In the genomic region with DNA sequence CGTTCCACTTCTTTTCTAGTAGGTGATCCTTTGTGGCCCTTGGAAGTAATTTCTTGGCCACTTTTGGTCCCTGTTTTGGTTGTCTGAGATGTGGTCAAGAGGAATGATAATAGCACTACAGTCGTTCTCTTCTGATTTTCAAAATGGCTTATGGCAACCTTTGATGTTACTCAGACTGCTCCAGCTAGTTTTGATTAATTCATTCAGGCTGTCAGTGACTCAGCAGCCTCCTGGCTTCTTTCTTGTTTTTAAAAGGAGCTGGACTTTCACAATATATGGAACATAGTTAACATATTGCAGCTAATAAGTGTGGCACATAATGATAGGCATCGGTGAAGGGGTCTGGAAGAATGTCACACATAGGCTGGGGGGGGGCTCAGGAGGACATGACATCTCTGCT, we compare ENCODE assay signal across 9 cellular contexts. TPM values are rescaled to one million over a fixed set of nuclear protein-coding genes. Genes with fewer than 3 reads are reported as not detected.
DNase-seq lines count a peak whose midpoint lies in the region; ATAC-seq, FAIRE-seq and TF ChIP-seq lines count a peak whose summit lies in the region.
"Had no signal": no experiment of that assay in that cellular context is flagged by ENCODE, and none has a peak within 500 bp of the region (broad histone marks: within the 10 kb centered on the region; RNA-seq: fewer than 3 reads in every experiment).

No MANE protein-coding gene starts in this region.

- POLR2A ChIA-PET in CD8-positive, alpha-beta T cell (lab: Charles Lee), result no interaction called here

- no peaks in the 10 kb centered on the region for H3K27me3 ChIP-seq in CD8-positive, alpha-beta T cell (ENCODE audit: insufficient read depth, low read length)
- no peaks in the 10 kb centered on the region for H3K27me3 ChIP-seq in dorsolateral prefrontal cortex
- H3K27me3 ChIP-seq in pancreas, result no peaks in the 10 kb centered on the region

- H3K27me3 Mint-ChIP-seq in CD8-positive, alpha-beta T cell (ENCODE audit: low read depth), result no peaks in the 10 kb centered on the region

- no peak overlapping the region for H3K4me3 ChIP-seq in CD8-positive, alpha-beta T cell (ENCODE audit: low read depth, low read length)
- H3K4me3 ChIP-seq in dorsolateral prefrontal cortex, result no peak overlapping the region
- H3K4me3 ChIP-seq in pancreas, result no peak overlapping the region
- H3K4me3 ChIP-seq: GM12878 had no signal

- H3K27ac Mint-ChIP-seq in CD8-positive, alpha-beta T cell, result peak overlapping the region; percentile 57

- no peak for TF ChIP-seq CTCF in CD8-positive, alpha-beta T cell (IDR thresholded peaks at IDR 0.05)
- no peak for TF ChIP-seq CTCF in dorsolateral prefrontal cortex (IDR thresholded peaks at IDR 0.05 in 54 of 56, conservative IDR thresholded peaks at IDR 0.05 in 2 of 56; ENCODE audit: low read depth in 1 of 56, partially characterized antibody in 56 of 56)
- TF ChIP-seq CTCF in pancreas (IDR thresholded peaks at IDR 0.05), result no peak
- TF ChIP-seq CTCF in GM10266 (IDR thresholded peaks at IDR 0.05; ENCODE audit: control insufficient read depth, insufficient read depth, low read depth, missing control alignments), result no peak

- no peak overlapping the region for H3K4me3 Mint-ChIP-seq in CD8-positive, alpha-beta T cell

- no peak overlapping the region for H3K27ac ChIP-seq in CD8-positive, alpha-beta T cell (ENCODE audit: low read depth, low read length)
- peak overlapping the region in 58 of 59 donors; percentile 44 to 100 (median 92) for H3K27ac ChIP-seq in dorsolateral prefrontal cortex
- H3K27ac ChIP-seq in pancreas, result peak overlapping the region in 2 of 4 donors; percentile 48 to 57

- no peak for FAIRE-seq in pancreas (lab: Jason Lieb, UNC)
- FAIRE-seq: GM12878 had no signal

- DNase-seq in CD8-positive, alpha-beta T cell, result no peak
- DNase-seq in NCI-H446 treated with DMSO at 0.1 percent for 48 hours (lab: John Stamatoyannopoulos, UW) (peak; percentile 49), dorsolateral prefrontal cortex (no peak), pancreas (no peak), GM10266 (ENCODE audit: extremely low spot score) (no peak), NCI-H1105 (lab: John Stamatoyannopoulos, UW) (no peak)

- H3K4me1 Mint-ChIP-seq in CD8-positive, alpha-beta T cell (ENCODE audit: low read depth), result peaks cover 61% of the 10 kb centered on the region

- intact Hi-C loops in CD8-positive, alpha-beta T cell (cut with DNase I, micrococcal nuclease), result no loop called here
- intact Hi-C loops in dorsolateral prefrontal cortex (cut with DNase I) (no loop called here), pancreas (cut with DNase I) (no loop called here)

- CTCF ChIA-PET in CD8-positive, alpha-beta T cell (lab: Charles Lee), result no interaction called here

- 38 to 39% methylated on average over 3 of the region's 3 CpGs for WGBS in pancreas, 2 donors

- ATAC-seq in CD8-positive, alpha-beta T cell, result no peak
- ATAC-seq in pancreas (peak; percentile 55 to 82 (median 59)), GM18517 (IDR thresholded peaks at IDR 0.05; ENCODE audit: unreplicated experiment) (no peak)
- no peak for ATAC-seq in activated CD4-positive, CD25-positive, alpha-beta regulatory T cell treated with anti-CD3 and anti-CD28 coated beads, Interleukin-2, amount 50 U/mL, for 24 hours
- ATAC-seq: GM12878 had no signal

- peaks cover 12% of the 10 kb centered on the region for H3K36me3 Mint-ChIP-seq in CD8-positive, alpha-beta T cell

- H3K9me3 Mint-ChIP-seq in CD8-positive, alpha-beta T cell, result no peaks in the 10 kb centered on the region

- H3K9me3 ChIP-seq in CD8-positive, alpha-beta T cell (ENCODE audit: low read length), result no peaks in the 10 kb centered on the region
- H3K9me3 ChIP-seq in pancreas, result no peaks in the 10 kb centered on the region

- peaks cover 9% of the 10 kb centered on the region for H3K4me1 ChIP-seq in CD8-positive, alpha-beta T cell (ENCODE audit: insufficient read depth, low read length)
- H3K4me1 ChIP-seq in pancreas, result peaks cover 11 to 35% (median 34%) of the 10 kb centered on the region in 3 donors

- no peaks in the 10 kb centered on the region for H3K36me3 ChIP-seq in CD8-positive, alpha-beta T cell (ENCODE audit: insufficient read depth, low read length)
- H3K36me3 ChIP-seq in pancreas, result no peaks in the 10 kb centered on the region

RNA-seq across cellular contexts. Expression of gene WDR20, which starts 47.3 kb away (rescaled TPM):
- total RNA-seq in CD8-positive, alpha-beta T cell, result 10 to 100 TPM; 40.8 to 46.3 TPM
- 10 to 100 TPM; 35.1 to 88.2 (median 50.0) TPM for total RNA-seq in dorsolateral prefrontal cortex
- total RNA-seq in pancreas, result 10 to 100 TPM; 11.7 to 19.5 (median 14.9) TPM
- 10 to 100 TPM in 1 of 2 donors, 1 to 10 TPM in 1; 7.4 to 10.6 TPM for polyA plus RNA-seq in pancreas

Comparison
In these comparisons a context has a peak if more than half of its experiments do, and no peak if none do; other contexts are left out.
1. ATAC-seq: peak in pancreas (4 of 4); none in CD8-positive, alpha-beta T cell (single experiment), activated CD4-positive, CD25-positive, alpha-beta regulatory T cell treated with anti-CD3 and anti-CD28 coated beads, Interleukin-2, amount 50 U/mL, for 24 hours (0 of 2) and GM18517 (single experiment).